In the genomic region with DNA sequence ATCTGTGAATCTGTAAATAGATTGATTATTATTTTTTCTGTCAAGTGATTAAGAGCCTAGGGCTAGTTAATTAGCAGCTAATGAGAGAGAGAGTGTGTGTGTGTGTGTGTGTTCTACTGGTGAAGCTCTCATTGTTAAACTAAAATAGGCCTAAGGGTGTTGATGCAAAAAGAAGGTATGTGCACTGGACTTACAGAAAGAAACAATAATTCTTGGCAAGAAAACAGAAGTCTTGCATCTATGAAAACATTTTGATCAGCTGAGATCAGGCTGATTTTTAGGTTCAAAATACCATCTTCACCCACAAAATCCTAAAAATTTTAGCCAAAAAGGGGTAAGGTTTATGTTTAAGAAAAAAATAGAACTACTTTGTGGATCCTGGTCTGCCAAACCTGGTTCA, we compare ENCODE assay signal across 15 cellular contexts.
"Had no signal": no experiment of that assay in that cellular context is flagged by ENCODE, and none has a peak within 500 bp of the region (broad histone marks: within the 10 kb centered on the region; RNA-seq: fewer than 3 reads in every experiment).

No MANE protein-coding gene starts in this region.

- H3K4me3 Mint-ChIP-seq: activated B cell treated with CpG ODN at 0.5 μM for 24 hours; activated CD4-positive, alpha-beta T cell treated with anti-CD3 and anti-CD28 coated beads, Interleukin-2, amount 10 ng/mL, durations not matched to agents 7 days and 5 days; activated naive CD4-positive, alpha-beta T cell treated with anti-CD3 and anti-CD28 coated beads for 36 hours; activated T-helper 17 cell treated with anti-CD3 and anti-CD28 coated beads, Interleukin-2, amount 50 U/mL, for 72 hours; central memory CD8-positive, alpha-beta T cell; dendritic cell treated with granulocyte-macrophage colony-stimulating factor and Interleukin-4, amounts not matched to agents 40 ng/mL and 50 ng/mL, for 4 days; endodermal cell; stimulated activated memory B cell treated with anti-CD40 and anti-IgM and Interleukin-4, amounts not matched to agents 10 μg/mL and 1 μg/mL and 100 μg/mL, for 72 hours; T-helper 17 cell had no signal

- H3K27me3 Mint-ChIP-seq: activated B cell treated with CpG ODN at 0.5 μM for 24 hours; activated CD4-positive, alpha-beta T cell treated with anti-CD3 and anti-CD28 coated beads, Interleukin-2, amount 10 ng/mL, durations not matched to agents 7 days and 5 days; activated T-helper 17 cell treated with anti-CD3 and anti-CD28 coated beads, Interleukin-2, amount 50 U/mL, for 72 hours; central memory CD8-positive, alpha-beta T cell; dendritic cell treated with granulocyte-macrophage colony-stimulating factor and Interleukin-4, amounts not matched to agents 40 ng/mL and 50 ng/mL, for 4 days; stimulated activated memory B cell treated with anti-CD40 and anti-IgM and Interleukin-4, amounts not matched to agents 10 μg/mL and 1 μg/mL and 100 μg/mL, for 72 hours; T-helper 17 cell had no signal

- DNase-seq: activated B cell treated with CpG ODN at 0.5 μM for 24 hours; activated CD4-positive, alpha-beta T cell treated with anti-CD3 and anti-CD28 coated beads, Interleukin-2, amount 10 ng/mL, durations not matched to agents 7 days and 5 days; activated naive CD4-positive, alpha-beta T cell treated with anti-CD3 and anti-CD28 coated beads for 36 hours; activated T-cell treated with anti-CD3 and anti-CD28 coated beads for 4 hours; adrenal gland; endodermal cell; gastrocnemius medialis; kidney; posterior cingulate gyrus; T-helper 17 cell had no signal

- ATAC-seq: activated T-helper 17 cell treated with anti-CD3 and anti-CD28 coated beads, Interleukin-2, amount 50 U/mL, for 72 hours; esophagus mucosa; gastrocnemius medialis; stimulated activated memory B cell treated with anti-CD40 and anti-IgM and Interleukin-4, amounts not matched to agents 10 μg/mL and 1 μg/mL and 100 μg/mL, for 72 hours; T-helper 17 cell had no signal

- H3K36me3 Mint-ChIP-seq: stimulated activated memory B cell treated with anti-CD40 and anti-IgM and Interleukin-4, amounts not matched to agents 10 μg/mL and 1 μg/mL and 100 μg/mL, for 72 hours had no signal

- H3K4me1 Mint-ChIP-seq: activated B cell treated with CpG ODN at 0.5 μM for 24 hours; activated CD4-positive, alpha-beta T cell treated with anti-CD3 and anti-CD28 coated beads, Interleukin-2, amount 10 ng/mL, durations not matched to agents 7 days and 5 days; activated T-helper 17 cell treated with anti-CD3 and anti-CD28 coated beads, Interleukin-2, amount 50 U/mL, for 72 hours; central memory CD8-positive, alpha-beta T cell; stimulated activated memory B cell treated with anti-CD40 and anti-IgM and Interleukin-4, amounts not matched to agents 10 μg/mL and 1 μg/mL and 100 μg/mL, for 72 hours; T-helper 17 cell had no signal

- H3K9me3 Mint-ChIP-seq: activated CD4-positive, alpha-beta T cell treated with anti-CD3 and anti-CD28 coated beads, Interleukin-2, amount 10 ng/mL, durations not matched to agents 7 days and 5 days; activated naive CD4-positive, alpha-beta T cell treated with anti-CD3 and anti-CD28 coated beads for 36 hours; endodermal cell; stimulated activated memory B cell treated with anti-CD40 and anti-IgM and Interleukin-4, amounts not matched to agents 10 μg/mL and 1 μg/mL and 100 μg/mL, for 72 hours had no signal

- H3K27ac Mint-ChIP-seq: activated B cell treated with CpG ODN at 0.5 μM for 24 hours; activated CD4-positive, alpha-beta T cell treated with anti-CD3 and anti-CD28 coated beads, Interleukin-2, amount 10 ng/mL, durations not matched to agents 7 days and 5 days; activated naive CD4-positive, alpha-beta T cell treated with anti-CD3 and anti-CD28 coated beads for 36 hours; activated T-helper 17 cell treated with anti-CD3 and anti-CD28 coated beads, Interleukin-2, amount 50 U/mL, for 72 hours; dendritic cell treated with granulocyte-macrophage colony-stimulating factor and Interleukin-4, amounts not matched to agents 40 ng/mL and 50 ng/mL, for 4 days; endodermal cell; stimulated activated memory B cell treated with anti-CD40 and anti-IgM and Interleukin-4, amounts not matched to agents 10 μg/mL and 1 μg/mL and 100 μg/mL, for 72 hours; T-helper 17 cell had no signal
